In genomic region chr9:137035507-137035834, GRCh38 we compare ENCODE assay signal across 10 cellular contexts. TPM values are rescaled to one million over a fixed set of nuclear protein-coding genes. Genes with fewer than 3 reads are reported as not detected.
DNase-seq lines count a peak whose midpoint lies in the region; ATAC-seq and TF ChIP-seq lines count a peak whose summit lies in the region.
"Had no signal": no experiment of that assay in that cellular context is flagged by ENCODE, and none has a peak within 500 bp of the region (broad histone marks: within the 10 kb centered on the region; RNA-seq: fewer than 3 reads in every experiment).

No MANE protein-coding gene starts in this region.

- peaks cover 44% of the 10 kb centered on the region for H3K4me1 Mint-ChIP-seq in activated naive CD4-positive, alpha-beta T cell treated with anti-CD3 and anti-CD28 coated beads, Interleukin-2, amount 10 ng/mL, durations not matched to agents 7 days and 5 days
- peaks cover 25% of the 10 kb centered on the region for H3K4me1 Mint-ChIP-seq in activated naive CD4-positive, alpha-beta T cell treated with anti-CD3 and anti-CD28 coated beads for 36 hours (ENCODE audit: low read depth)
- H3K4me1 Mint-ChIP-seq in endothelial cell (ENCODE audit: unreplicated experiment) = no peaks in the 10 kb centered on the region
- peaks cover 48% of the 10 kb centered on the region for H3K4me1 Mint-ChIP-seq in stimulated activated memory B cell treated with anti-CD40 and anti-IgM and Interleukin-4, amounts not matched to agents 10 μg/mL and 1 μg/mL and 100 μg/mL, for 72 hours

- H3K27me3 ChIP-seq in PC-3 (ENCODE audit: low read length) = no peaks in the 10 kb centered on the region
- peaks cover 0 to 11% of the 10 kb centered on the region in 2 experiments for H3K27me3 ChIP-seq in mesenchymal stem cell (ENCODE audit: control insufficient read depth in 1 of 2, insufficient read depth in 1 of 2, low read length in 2 of 2)
- peaks cover 6% of the 10 kb centered on the region; the same call in 1 of the 2 replicates for H3K27me3 ChIP-seq in HAP-1 (ENCODE audit: low read depth)

- H3F3A ChIP-seq in PC-3 (ENCODE audit: low read length, unreplicated experiment) = no peaks in the 10 kb centered on the region

- no peak for DNase-seq in activated naive CD4-positive, alpha-beta T cell treated with anti-CD3 and anti-CD28 coated beads, Interleukin-2, amount 10 ng/mL, durations not matched to agents 7 days and 5 days
- DNase-seq in activated naive CD4-positive, alpha-beta T cell treated with anti-CD3 and anti-CD28 coated beads for 36 hours = no peak
- no peak for DNase-seq in PC-3
- DNase-seq in endothelial cell (ENCODE audit: low spot score) = no peak
- DNase-seq in mesenchymal stem cell = no peak
- no peak for DNase-seq in HAP-1 (ENCODE audit: low spot score in 2 of 2)

- no peaks in the 10 kb centered on the region for H3K79me1 ChIP-seq in mesenchymal stem cell (replicated peaks; ENCODE audit: low read length, poor library complexity, severe bottlenecking)

- H4K91ac ChIP-seq in mesenchymal stem cell (ENCODE audit: low read length) = no peak overlapping the region

- H3K14ac ChIP-seq in mesenchymal stem cell (ENCODE audit: low read length in 2 of 2) = no peak overlapping the region

- H3K23ac ChIP-seq in mesenchymal stem cell (ENCODE audit: low read length in 2 of 2) = no peak overlapping the region

- WGBS in mesenchymal stem cell = 38% methylated on average over 8 of the region's 9 CpGs

- in situ Hi-C loops in HAP-1 (cut with MboI; ENCODE audit: low sequenced_read_pairs) = loop anchor here (10.0 kb wide), 1 partner anchor 251 kb away; no protein-coding TSS in a partner anchor

- no peak overlapping the region for H3K4me3 Mint-ChIP-seq in activated naive CD4-positive, alpha-beta T cell treated with anti-CD3 and anti-CD28 coated beads, Interleukin-2, amount 10 ng/mL, durations not matched to agents 7 days and 5 days
- no peak overlapping the region for H3K4me3 Mint-ChIP-seq in activated naive CD4-positive, alpha-beta T cell treated with anti-CD3 and anti-CD28 coated beads for 36 hours
- H3K4me3 Mint-ChIP-seq in endothelial cell (ENCODE audit: unreplicated experiment) = no peak overlapping the region
- peak overlapping the region; percentile 77 for H3K4me3 Mint-ChIP-seq in stimulated activated memory B cell treated with anti-CD40 and anti-IgM and Interleukin-4, amounts not matched to agents 10 μg/mL and 1 μg/mL and 100 μg/mL, for 72 hours

- H3K18ac ChIP-seq in mesenchymal stem cell (ENCODE audit: low read depth in 1 of 2, low read length in 2 of 2) = no peak overlapping the region

- peak overlapping the region; percentile 91 for H3K27ac Mint-ChIP-seq in activated naive CD4-positive, alpha-beta T cell treated with anti-CD3 and anti-CD28 coated beads, Interleukin-2, amount 10 ng/mL, durations not matched to agents 7 days and 5 days
- no peak overlapping the region for H3K27ac Mint-ChIP-seq in activated naive CD4-positive, alpha-beta T cell treated with anti-CD3 and anti-CD28 coated beads for 36 hours
- no peak overlapping the region for H3K27ac Mint-ChIP-seq in endothelial cell (ENCODE audit: unreplicated experiment)
- H3K27ac Mint-ChIP-seq in stimulated activated memory B cell treated with anti-CD40 and anti-IgM and Interleukin-4, amounts not matched to agents 10 μg/mL and 1 μg/mL and 100 μg/mL, for 72 hours = peak overlapping the region; percentile 92

- H3K27me3 Mint-ChIP-seq in activated naive CD4-positive, alpha-beta T cell treated with anti-CD3 and anti-CD28 coated beads, Interleukin-2, amount 10 ng/mL, durations not matched to agents 7 days and 5 days = peaks cover 20% of the 10 kb centered on the region
- H3K27me3 Mint-ChIP-seq in activated naive CD4-positive, alpha-beta T cell treated with anti-CD3 and anti-CD28 coated beads for 36 hours (ENCODE audit: low read depth) = peaks cover 2% of the 10 kb centered on the region
- peaks cover 3% of the 10 kb centered on the region for H3K27me3 Mint-ChIP-seq in endothelial cell (ENCODE audit: unreplicated experiment)
- peaks cover 24% of the 10 kb centered on the region for H3K27me3 Mint-ChIP-seq in stimulated activated memory B cell treated with anti-CD40 and anti-IgM and Interleukin-4, amounts not matched to agents 10 μg/mL and 1 μg/mL and 100 μg/mL, for 72 hours

- no TSS peak for BruUV-seq in PC-3 (replicated peaks; lab: Mats Ljungman, UMichigan)

- intact Hi-C loops in activated naive CD4-positive, alpha-beta T cell treated with anti-CD3 and anti-CD28 coated beads for 36 hours (cut with micrococcal nuclease) = loop anchor here (1.0 to 2.0 kb wide), 6 partner anchors 31 to 248 kb away; partner anchors contain the start of genes AJM1, SAPCD2 and TMEM141
- intact Hi-C loops in PC-3 (cut with micrococcal nuclease) = loop anchor here (1.0 to 5.0 kb wide), 2 partner anchors 87 to 248 kb away; no protein-coding TSS in a partner anchor

- H3K9me2 ChIP-seq in PC-3 (replicated peaks; ENCODE audit: low read length) = no peaks in the 10 kb centered on the region

- H2BK15ac ChIP-seq in mesenchymal stem cell (ENCODE audit: low read depth, poor library complexity, severe bottlenecking) = no peak overlapping the region

- CTCF ChIA-PET in activated naive CD4-positive, alpha-beta T cell treated with anti-CD3 and anti-CD28 coated beads, Interleukin-2, amount 10 ng/mL, durations not matched to agents 7 days and 5 days (lab: Charles Lee) = interaction anchor here (0.7 to 2.9 kb wide), 38 partner anchors 9 to 268 kb away, joined by 3 to 39 read pairs (median 5); partner anchors contain the start of genes C8G, CLIC3, FBXW5 and NPDC1
- CTCF ChIA-PET in activated naive CD4-positive, alpha-beta T cell treated with anti-CD3 and anti-CD28 coated beads for 36 hours (lab: Charles Lee) = interaction anchor here (0.7 to 5.0 kb wide), 38 partner anchors 9 to 308 kb away, joined by 3 to 48 read pairs (median 4); partner anchors contain the start of genes MAN1B1, NELFB, NPDC1 and SAPCD2
- CTCF ChIA-PET in PC-3 (lab: Charles Lee) = interaction anchor here (0.5 to 2.0 kb wide), 5 partner anchors 11 to 87 kb away, joined by 3 to 17 read pairs (median 3); no protein-coding TSS in a partner anchor

- no peak overlapping the region for H2BK5ac ChIP-seq in mesenchymal stem cell (ENCODE audit: low read depth, low read length, poor library complexity, severe bottlenecking)

- no peak overlapping the region for H2BK12ac ChIP-seq in mesenchymal stem cell (ENCODE audit: low read length in 2 of 2)

- H3K9ac ChIP-seq in PC-3 (ENCODE audit: low read length) = no peak overlapping the region
- H3K9ac ChIP-seq in mesenchymal stem cell (ENCODE audit: low read length) = no peak overlapping the region

- H4K20me1 ChIP-seq in PC-3 (ENCODE audit: low read length) = no peaks in the 10 kb centered on the region

- no peak overlapping the region for H3K27ac ChIP-seq in PC-3 (ENCODE audit: low read length)
- H3K27ac ChIP-seq in mesenchymal stem cell (ENCODE audit: low read length, poor library complexity, severe bottlenecking) = no peak overlapping the region

- TF ChIP-seq CTCF in PC-3 (conservative IDR thresholded peaks at IDR 0.05; ENCODE audit: low read depth, low read length) (peak; percentile 29; the same call in 1 of the 2 replicates), endothelial cell (IDR thresholded peaks at IDR 0.05; ENCODE audit: unreplicated experiment) (peak; percentile 45)

- H4K8ac ChIP-seq in mesenchymal stem cell (ENCODE audit: low read length) = no peak overlapping the region

- H3K4me1 ChIP-seq in PC-3 (ENCODE audit: insufficient read depth, low read length) = peaks cover 8% of the 10 kb centered on the region
- peaks cover 3% of the 10 kb centered on the region for H3K4me1 ChIP-seq in mesenchymal stem cell (ENCODE audit: control insufficient read depth, insufficient read depth, low read depth, low read length)
- H3K4me1 ChIP-seq in HAP-1 = no peaks in the 10 kb centered on the region

- H3K79me2 ChIP-seq in PC-3 (ENCODE audit: low read length) = no peaks in the 10 kb centered on the region

- peaks cover 2% of the 10 kb centered on the region for H3K36me3 Mint-ChIP-seq in activated naive CD4-positive, alpha-beta T cell treated with anti-CD3 and anti-CD28 coated beads, Interleukin-2, amount 10 ng/mL, durations not matched to agents 7 days and 5 days
- no peaks in the 10 kb centered on the region for H3K36me3 Mint-ChIP-seq in activated naive CD4-positive, alpha-beta T cell treated with anti-CD3 and anti-CD28 coated beads for 36 hours (ENCODE audit: low read depth)
- H3K36me3 Mint-ChIP-seq in endothelial cell (ENCODE audit: low read depth, unreplicated experiment) = peaks cover 4% of the 10 kb centered on the region
- no peaks in the 10 kb centered on the region for H3K36me3 Mint-ChIP-seq in stimulated activated memory B cell treated with anti-CD40 and anti-IgM and Interleukin-4, amounts not matched to agents 10 μg/mL and 1 μg/mL and 100 μg/mL, for 72 hours

- no peak overlapping the region for H2BK120ac ChIP-seq in mesenchymal stem cell (ENCODE audit: low read depth, low read length)

- H3K9me3 ChIP-seq in PC-3 (ENCODE audit: low read length) = no peaks in the 10 kb centered on the region
- H3K9me3 ChIP-seq in mesenchymal stem cell (ENCODE audit: control insufficient read depth, low read length) = no peaks in the 10 kb centered on the region
- no peaks in the 10 kb centered on the region for H3K9me3 ChIP-seq in HAP-1

- POLR2A ChIA-PET in PC-3 (lab: Charles Lee; ENCODE audit: unreplicated experiment) = no interaction called here

- H2AFZ ChIP-seq in PC-3 (ENCODE audit: low read length) (no peak overlapping the region), mesenchymal stem cell (ENCODE audit: low read depth, low read length) (no peak overlapping the region)

- peak overlapping the region; percentile 75; the same call in 1 of the 2 replicates for H3K4me2 ChIP-seq in PC-3 (ENCODE audit: low read length)
- no peak overlapping the region for H3K4me2 ChIP-seq in mesenchymal stem cell (ENCODE audit: low read length, poor library complexity, severe bottlenecking)

- no peak overlapping the region for H3K4me3 ChIP-seq in PC-3 (ENCODE audit: low read length)
- no peak overlapping the region for H3K4me3 ChIP-seq in mesenchymal stem cell (ENCODE audit: insufficient read depth in 1 of 2, low read depth in 1 of 2, low read length in 2 of 2)
- H3K4me3 ChIP-seq in HAP-1 = no peak overlapping the region

- H3K36me3 ChIP-seq in PC-3 (ENCODE audit: low read depth, low read length) = no peaks in the 10 kb centered on the region
- peaks cover 20 to 32% of the 10 kb centered on the region in 2 experiments for H3K36me3 ChIP-seq in mesenchymal stem cell (ENCODE audit: control insufficient read depth in 1 of 2, insufficient read depth in 2 of 2, low read depth in 1 of 2, low read length in 2 of 2)
- peaks cover 12% of the 10 kb centered on the region; the same call in 1 of the 2 replicates for H3K36me3 ChIP-seq in HAP-1 (replicated peaks)

- H3K9me3 Mint-ChIP-seq in activated naive CD4-positive, alpha-beta T cell treated with anti-CD3 and anti-CD28 coated beads, Interleukin-2, amount 10 ng/mL, durations not matched to agents 7 days and 5 days = no peaks in the 10 kb centered on the region
- no peaks in the 10 kb centered on the region for H3K9me3 Mint-ChIP-seq in activated naive CD4-positive, alpha-beta T cell treated with anti-CD3 and anti-CD28 coated beads for 36 hours
- no peaks in the 10 kb centered on the region for H3K9me3 Mint-ChIP-seq in endothelial cell (ENCODE audit: unreplicated experiment)
- H3K9me3 Mint-ChIP-seq in stimulated activated memory B cell treated with anti-CD40 and anti-IgM and Interleukin-4, amounts not matched to agents 10 μg/mL and 1 μg/mL and 100 μg/mL, for 72 hours = no peaks in the 10 kb centered on the region

- no peak overlapping the region for H2AK5ac ChIP-seq in mesenchymal stem cell (ENCODE audit: low read length, severe bottlenecking)

- ATAC-seq in PC-3 (peak; percentile 19), HG03280 (IDR thresholded peaks at IDR 0.05; ENCODE audit: unreplicated experiment) (no peak)
- no peak for ATAC-seq in stimulated activated memory B cell treated with anti-CD40 and anti-IgM and Interleukin-4, amounts not matched to agents 10 μg/mL and 1 μg/mL and 100 μg/mL, for 72 hours

- no peak overlapping the region for H3K4ac ChIP-seq in mesenchymal stem cell (ENCODE audit: low read depth in 1 of 2, low read length in 2 of 2)

RNA-seq across cellular contexts. Expression of gene FUT7, which starts 3.6 kb away (rescaled TPM):
- not detected for total RNA-seq in activated naive CD4-positive, alpha-beta T cell treated with anti-CD3 and anti-CD28 coated beads for 36 hours
- total RNA-seq in PC-3 (2014; rRNA removed) = not detected in 2 replicates
- not detected for total RNA-seq in endothelial cell (ENCODE audit: unreplicated experiment)
- polyA plus RNA-seq in mesenchymal stem cell (2013, experiment 1 of 2) = not detected
- not detected for polyA plus RNA-seq in mesenchymal stem cell (2013, experiment 2 of 2)
- total RNA-seq: skeletal muscle tissue had no signal

RNA-seq across cellular contexts. Expression of gene ABCA2, which starts 7.4 kb away (rescaled TPM):
- 1 to 10 TPM; 4.1 to 4.7 TPM for total RNA-seq in activated naive CD4-positive, alpha-beta T cell treated with anti-CD3 and anti-CD28 coated beads for 36 hours
- 25.9 and 31.5 TPM in 2 replicates for total RNA-seq in PC-3 (2014; rRNA removed)
- 2.1 TPM for total RNA-seq in endothelial cell (ENCODE audit: unreplicated experiment)
- polyA plus RNA-seq in mesenchymal stem cell (2013, experiment 1 of 2) = 20.0 TPM
- polyA plus RNA-seq in mesenchymal stem cell (2013, experiment 2 of 2) = 17.9 TPM

RNA-seq across cellular contexts. Expression of gene NPDC1, which starts 10.5 kb away (rescaled TPM):
- 10 to 100 TPM; 14.2 to 15.9 TPM for total RNA-seq in activated naive CD4-positive, alpha-beta T cell treated with anti-CD3 and anti-CD28 coated beads for 36 hours
- total RNA-seq in PC-3 (2014; rRNA removed) = 25.4 and 33.3 TPM in 2 replicates
- 116 TPM for total RNA-seq in endothelial cell (ENCODE audit: unreplicated experiment)
- polyA plus RNA-seq in mesenchymal stem cell (2013, experiment 1 of 2) = 27.3 TPM
- 25.4 TPM for polyA plus RNA-seq in mesenchymal stem cell (2013, experiment 2 of 2)

RNA-seq across cellular contexts. Expression of gene ENTPD2, which starts 18.4 kb away (rescaled TPM):
- not detected for total RNA-seq in activated naive CD4-positive, alpha-beta T cell treated with anti-CD3 and anti-CD28 coated beads for 36 hours
- 0.92 and 1.3 TPM in 2 replicates for total RNA-seq in PC-3 (2014; rRNA removed)
- total RNA-seq in endothelial cell (ENCODE audit: unreplicated experiment) = 55.6 TPM
- not detected for polyA plus RNA-seq in mesenchymal stem cell (2013, experiment 1 of 2)
- polyA plus RNA-seq in mesenchymal stem cell (2013, experiment 2 of 2) = not detected
- total RNA-seq: mononuclear cell had no signal

RNA-seq across cellular contexts. Expression of gene SAPCD2, which starts 34.9 kb away (rescaled TPM):
- 1 to 10 TPM; 3.8 to 3.9 TPM for total RNA-seq in activated naive CD4-positive, alpha-beta T cell treated with anti-CD3 and anti-CD28 coated beads for 36 hours
- 98.4 and 134 TPM in 2 replicates for total RNA-seq in PC-3 (2014; rRNA removed)
- total RNA-seq in endothelial cell (ENCODE audit: unreplicated experiment) = 1.0 TPM
- polyA plus RNA-seq in mesenchymal stem cell (2013, experiment 1 of 2) = 1.3 TPM
- 1.2 TPM for polyA plus RNA-seq in mesenchymal stem cell (2013, experiment 2 of 2)

Comparison
In these comparisons a context has a peak if more than half of its experiments do, and no peak if none do; other contexts are left out.
1. H3K27ac Mint-ChIP-seq: peak in activated naive CD4-positive, alpha-beta T cell treated with anti-CD3 and anti-CD28 coated beads, Interleukin-2, amount 10 ng/mL, durations not matched to agents 7 days and 5 days (single experiment) and stimulated activated memory B cell treated with anti-CD40 and anti-IgM and Interleukin-4, amounts not matched to agents 10 μg/mL and 1 μg/mL and 100 μg/mL, for 72 hours (single experiment); none in activated naive CD4-positive, alpha-beta T cell treated with anti-CD3 and anti-CD28 coated beads for 36 hours (single experiment) and endothelial cell (single experiment).